ENCODE assay signal across 8 cellular contexts in genomic region chr6:24524801-24525200, GRCh38. TPM values are rescaled to one million over a fixed set of nuclear protein-coding genes. Genes with fewer than 3 reads are reported as not detected.
DNase-seq lines count a peak whose midpoint lies in the region; ATAC-seq and TF ChIP-seq lines count a peak whose summit lies in the region.

No MANE protein-coding gene starts in this region.

- BruUV-seq in IMR-90 (replicated peaks; lab: Mats Ljungman, UMichigan), result no TSS peak

- POLR2A ChIA-PET in IMR-90 (lab: Charles Lee; ENCODE audit: unreplicated experiment), result no interaction called here

- TF ChIP-seq POLR2A in IMR-90 (IDR thresholded peaks at IDR 0.05; ENCODE audit: low read depth, low read length), result no peak
- TF ChIP-seq POLR2A in gastrocnemius medialis (IDR thresholded peaks at IDR 0.05), result no peak

- in situ Hi-C loops in IMR-90 (cut with MboI; ENCODE audit: low sequenced_read_pairs) (no loop called here), gastrocnemius medialis (cut with MboI; ENCODE audit: low sequenced_read_pairs in 4 of 4) (loop anchor here in 2 of 4 donors (5.0 to 10.0 kb wide), 3 partner anchors 90 to 240 kb away; no protein-coding TSS in a partner anchor)

- H3K4me3 Mint-ChIP-seq in glutamatergic neuron (ENCODE audit: unreplicated experiment), result no peak overlapping the region

- peak; percentile 59 for TF ChIP-seq CTCF in IMR-90 (conservative IDR thresholded peaks at IDR 0.05; ENCODE audit: low read depth, low read length)
- peak; percentile 62 for TF ChIP-seq CTCF in glutamatergic neuron (IDR thresholded peaks at IDR 0.05; ENCODE audit: partially characterized antibody, unreplicated experiment)
- TF ChIP-seq CTCF in gastrocnemius medialis (IDR thresholded peaks at IDR 0.05 in 4 of 5, conservative IDR thresholded peaks at IDR 0.05 in 1 of 5), result no peak

- peaks cover 3% of the 10 kb centered on the region for H3K9me3 Mint-ChIP-seq in glutamatergic neuron (ENCODE audit: unreplicated experiment)

- H3K36me3 ChIP-seq in IMR-90 (ENCODE audit: control insufficient read depth, insufficient read depth, low read length) (no peaks in the 10 kb centered on the region), gastrocnemius medialis (peaks cover 0 to 6% of the 10 kb centered on the region in 2 donors)

- no peak overlapping the region for H3K18ac ChIP-seq in IMR-90 (ENCODE audit: low read depth, low read length)

- no peak overlapping the region for H3K4me2 ChIP-seq in IMR-90 (ENCODE audit: low read depth, low read length)

- H3K4ac ChIP-seq in IMR-90 (ENCODE audit: low read depth, low read length), result no peak overlapping the region

- no peak overlapping the region for H3K27ac ChIP-seq in IMR-90 (ENCODE audit: insufficient read depth, low read length)
- H3K27ac ChIP-seq in gastrocnemius medialis, result no peak overlapping the region

- H3K23ac ChIP-seq in IMR-90 (ENCODE audit: low read depth, low read length), result no peak overlapping the region

- no peaks in the 10 kb centered on the region for H3K36me3 Mint-ChIP-seq in glutamatergic neuron (ENCODE audit: unreplicated experiment)

- H3K4me1 ChIP-seq in IMR-90 (ENCODE audit: control insufficient read depth, insufficient read depth, low read length) (no peaks in the 10 kb centered on the region), gastrocnemius medialis (no peaks in the 10 kb centered on the region)

- ATAC-seq in IMR-90 (ENCODE audit: low read depth) (peak; percentile 50; the same call in 1 of the 2 replicates), gastrocnemius medialis (no peak), HG03571 (IDR thresholded peaks at IDR 0.05; ENCODE audit: unreplicated experiment) (no peak)

- H3K27me3 ChIP-seq in IMR-90 (ENCODE audit: control insufficient read depth, insufficient read depth, low read length) (peaks cover 2% of the 10 kb centered on the region; the same call in 1 of the 2 replicates), gastrocnemius medialis (no peaks in the 10 kb centered on the region)

- H3K9me1 ChIP-seq in IMR-90 (ENCODE audit: insufficient read depth, low read length), result 0 out of 2 replicates have a peak, but pooled peaks cover 4% of the 10 kb centered on the region

- no peaks in the 10 kb centered on the region for H3K27me3 Mint-ChIP-seq in glutamatergic neuron (ENCODE audit: unreplicated experiment)

- no peak overlapping the region for H2AK5ac ChIP-seq in IMR-90 (ENCODE audit: low read depth, low read length)

- no CpG with 5 or more reads among the region's 5 CpGs for WGBS in IMR-90 (ENCODE audit: extremely low coverage in 2 of 2, insufficient read length in 1 of 2), 2 experiments

- H3K4me3 ChIP-seq in IMR-90 (ENCODE audit: insufficient read depth, low read depth, low read length), result no peak overlapping the region
- no peak overlapping the region for H3K4me3 ChIP-seq in gastrocnemius medialis

- no peak overlapping the region for H2BK20ac ChIP-seq in IMR-90 (ENCODE audit: low read depth, low read length)

- intact Hi-C loops in IMR-90 (cut with micrococcal nuclease) (loop anchor here (2.0 kb wide), 1 partner anchor 170 kb away; no protein-coding TSS in a partner anchor), gastrocnemius medialis (cut with DNase I; ENCODE audit: low total_unique reads) (no loop called here)

- H2BK120ac ChIP-seq in IMR-90 (ENCODE audit: low read depth, low read length), result no peak overlapping the region

- H3K9ac ChIP-seq in IMR-90 (ENCODE audit: low read depth, low read length), result no peak overlapping the region

- no peak overlapping the region for H2BK5ac ChIP-seq in IMR-90 (ENCODE audit: low read depth, low read length, poor library complexity, severe bottlenecking)

- no peaks in the 10 kb centered on the region for H3K79me1 ChIP-seq in IMR-90 (ENCODE audit: low read depth in 1 of 2, low read length in 2 of 2)

- no peak overlapping the region for H2AFZ ChIP-seq in IMR-90 (replicated peaks; ENCODE audit: low read length, poor library complexity)

- DNase-seq in SHP77 (lab: John Stamatoyannopoulos, UW) (peak; percentile 21 to 43), SHP77 treated with DMSO at 0.1 percent for 48 hours (lab: John Stamatoyannopoulos, UW) (no peak), IMR-90 (peak; percentile 59), RPMI8226 (peak; percentile 72), glutamatergic neuron (peak; percentile 31), gastrocnemius medialis (no peak)
- DNase-seq in activated T-cell treated with anti-CD3 and anti-CD28 coated beads, Interleukin-2, amount 50 U/mL, for 48 hours, result no peak

- no peak overlapping the region for H4K5ac ChIP-seq in IMR-90 (ENCODE audit: low read depth, low read length)

- H3K4me1 Mint-ChIP-seq in glutamatergic neuron (ENCODE audit: low read depth, unreplicated experiment), result peaks cover 9% of the 10 kb centered on the region

- CTCF ChIA-PET in IMR-90 (lab: Yijun Ruan, JAX), result no interaction called here

- H3K56ac ChIP-seq in IMR-90 (ENCODE audit: extremely low read depth, insufficient read depth, low read length), result no peak overlapping the region

- H4K20me1 ChIP-seq in IMR-90 (ENCODE audit: insufficient read depth, low read length), result no peaks in the 10 kb centered on the region

- H3K9me3 ChIP-seq in IMR-90 (ENCODE audit: control insufficient read depth, insufficient read depth, low read length) (no peaks in the 10 kb centered on the region), gastrocnemius medialis (no peaks in the 10 kb centered on the region)

- H3K27ac Mint-ChIP-seq in glutamatergic neuron (ENCODE audit: unreplicated experiment), result no peak overlapping the region

- no peak overlapping the region for H4K8ac ChIP-seq in IMR-90 (ENCODE audit: low read depth in 2 of 2, low read length in 2 of 2)

- no peak overlapping the region for H4K91ac ChIP-seq in IMR-90 (ENCODE audit: insufficient read depth, low read depth, low read length)

- H2BK15ac ChIP-seq in IMR-90 (ENCODE audit: low read depth, low read length), result no peak overlapping the region

- dilution Hi-C loops in IMR-90 (cut with HindIII; ENCODE audit: low sequenced_read_pairs, unreplicated experiment), result no loop called here

- no peak overlapping the region for H2AK9ac ChIP-seq in IMR-90 (replicated peaks; ENCODE audit: low read depth, low read length, poor library complexity)

- H3K14ac ChIP-seq in IMR-90 (replicated peaks; ENCODE audit: low read depth, low read length), result no peak overlapping the region

- TF ChIP-seq RAD21 in IMR-90 (IDR thresholded peaks at IDR 0.05; ENCODE audit: low read length), result peak; percentile 62

TF ChIP-seq in IMR-90, 13 proteins besides CTCF, POLR2A, EP300 and RAD21:
- TF ChIP-seq MAZ (IDR thresholded peaks at IDR 0.05; ENCODE audit: borderline replicate concordance, low read depth, low read length) (no peak), RCOR1 (IDR thresholded peaks at IDR 0.05; ENCODE audit: insufficient replicate concordance, low read length) (no peak), SMC3 (IDR thresholded peaks at IDR 0.05; ENCODE audit: low read depth, low read length) (peak; percentile 50), CEBPB (IDR thresholded peaks at IDR 0.05; ENCODE audit: low read depth, low read length) (no peak), MAFK (IDR thresholded peaks at IDR 0.05; ENCODE audit: low read depth, low read length) (no peak)
TF ChIP-seq in IMR-90: peak in this region for 1.

RNA-seq across cellular contexts. Expression of gene ALDH5A1, which starts 30.0 kb away (rescaled TPM):
- total RNA-seq in IMR-90 (2012; rRNA removed) (0.28 and 0.36 TPM in 2 replicates), glutamatergic neuron (ENCODE audit: unreplicated experiment) (1.2 TPM), gastrocnemius medialis (10 to 100 TPM in 1 of 4 donors, 1 to 10 TPM in 3; 6.4 to 15.4 (median 6.8) TPM)
- polyA plus RNA-seq in IMR-90 (2012; rRNA removed), result 0.46 and 0.48 TPM in 2 replicates
- 0.13 and 0.26 TPM in 2 replicates for polyA plus RNA-seq in IMR-90 (2012; cell fraction: cytosol; rRNA removed)
- polyA plus RNA-seq in IMR-90 (2012; cell fraction: nucleus; rRNA removed; ENCODE audit: low replicate concordance), result 0.25 and 0.45 TPM in 2 replicates

RNA-seq across cellular contexts. Expression of gene GPLD1, which starts 35.4 kb away (rescaled TPM):
- total RNA-seq in IMR-90 (2012; rRNA removed) (0.18 and 0.28 TPM in 2 replicates), glutamatergic neuron (ENCODE audit: unreplicated experiment) (2.0 TPM), gastrocnemius medialis (1 to 10 TPM in 1 of 4 donors, under 1 TPM in 3; 0.07 to 1.2 (median 0.28) TPM)
- 0.05 and 0.11 TPM in 2 replicates for polyA plus RNA-seq in IMR-90 (2012; rRNA removed)
- polyA plus RNA-seq in IMR-90 (2012; cell fraction: cytosol; rRNA removed), result 0.05 and 0.21 TPM in 2 replicates
- polyA plus RNA-seq in IMR-90 (2012; cell fraction: nucleus; rRNA removed; ENCODE audit: low replicate concordance), result 0.11 and 0.12 TPM in 2 replicates

Comparison
In these comparisons a context has a peak if more than half of its experiments do, and no peak if none do; other contexts are left out.
1. DNase-seq: peak in SHP77 (2 of 2), IMR-90 (single experiment), RPMI8226 (single experiment) and glutamatergic neuron (single experiment); none in SHP77 treated with DMSO at 0.1 percent for 48 hours (single experiment), activated T-cell treated with anti-CD3 and anti-CD28 coated beads, Interleukin-2, amount 50 U/mL, for 48 hours (0 of 2) and gastrocnemius medialis (0 of 2).
2. CTCF ChIP-seq: peak in IMR-90 (single experiment) and glutamatergic neuron (single experiment); none in gastrocnemius medialis (0 of 5).